22 cellular contexts compared by ENCODE assay signal in genomic region chr6:122082370-122082769, GRCh38.
"Had no signal": no experiment of that assay in that cellular context is flagged by ENCODE, and none has a peak within 500 bp of the region (broad histone marks: within the 10 kb centered on the region; RNA-seq: fewer than 3 reads in every experiment).

No MANE protein-coding gene starts in this region.

- DNase-seq: effector memory CD4-positive, alpha-beta T cell; heart right ventricle; hypothalamus; left lung; lower lobe of right lung; natural killer cell; psoas muscle; retina; spleen; stimulated activated CD4-positive, alpha-beta T cell treated with anti-CD3 and anti-CD28 coated beads, Interleukin-15, amount 100 ng/mL, for 24 hours; stimulated activated CD4-positive, alpha-beta T cell treated with anti-CD3 and anti-CD28 coated beads, Interleukin-1b, Interleukin-23, amount 100 ng/mL, for 48 hours; stimulated activated CD4-positive, alpha-beta T cell treated with anti-CD3 and anti-CD28 coated beads, Interleukin-4, amount 100 ng/mL, for 24 hours; stimulated activated naive B cell treated with anti-CD40 and anti-IgM and Interleukin-4, amounts not matched to agents 10 μg/mL and 1 μg/mL and 100 μg/mL, for 72 hours; stimulated activated naive CD8-positive, alpha-beta T cell treated with anti-CD3 and anti-CD28 coated beads, Interleukin-15, amount 100 ng/mL, for 72 hours; testis had no signal

- H3K9ac ChIP-seq: parathyroid adenoma had no signal

- H3K36me3 ChIP-seq: heart right ventricle, left lung, lower lobe of right lung, spleen, tibial nerve had no signal

- H3K4me1 ChIP-seq: heart right ventricle, left lung, lower lobe of right lung, parathyroid adenoma, psoas muscle, spleen, testis, tibial nerve had no signal

- ATAC-seq: esophagus mucosa; heart right ventricle; natural killer cell; psoas muscle; sciatic nerve; stimulated activated naive B cell treated with anti-CD40 and anti-IgM and Interleukin-4, amounts not matched to agents 10 μg/mL and 1 μg/mL and 100 μg/mL, for 72 hours; stimulated activated naive CD8-positive, alpha-beta T cell treated with anti-CD3 and anti-CD28 coated beads, Interleukin-15, amount 100 ng/mL, for 72 hours had no signal

- H3K9me3 ChIP-seq: heart right ventricle, left lung, lower lobe of right lung, psoas muscle, spleen, testis, tibial nerve had no signal

- H2AFZ ChIP-seq: parathyroid adenoma had no signal

- FAIRE-seq: endometrium, frontal cortex, islet of Langerhans had no signal

- H3K4me3 ChIP-seq: heart right ventricle, left lung, lower lobe of right lung, psoas muscle, spleen, testis, tibial nerve had no signal

- H3K27ac ChIP-seq: heart right ventricle, left lung, lower lobe of right lung, parathyroid adenoma, psoas muscle, spleen, testis, tibial nerve had no signal

- H3K79me2 ChIP-seq: parathyroid adenoma had no signal

- H3K27me3 ChIP-seq: heart right ventricle, left lung, spleen, testis, tibial nerve had no signal
